Comparison of ENCODE assay signal across 15 cellular contexts in the genomic region with DNA sequence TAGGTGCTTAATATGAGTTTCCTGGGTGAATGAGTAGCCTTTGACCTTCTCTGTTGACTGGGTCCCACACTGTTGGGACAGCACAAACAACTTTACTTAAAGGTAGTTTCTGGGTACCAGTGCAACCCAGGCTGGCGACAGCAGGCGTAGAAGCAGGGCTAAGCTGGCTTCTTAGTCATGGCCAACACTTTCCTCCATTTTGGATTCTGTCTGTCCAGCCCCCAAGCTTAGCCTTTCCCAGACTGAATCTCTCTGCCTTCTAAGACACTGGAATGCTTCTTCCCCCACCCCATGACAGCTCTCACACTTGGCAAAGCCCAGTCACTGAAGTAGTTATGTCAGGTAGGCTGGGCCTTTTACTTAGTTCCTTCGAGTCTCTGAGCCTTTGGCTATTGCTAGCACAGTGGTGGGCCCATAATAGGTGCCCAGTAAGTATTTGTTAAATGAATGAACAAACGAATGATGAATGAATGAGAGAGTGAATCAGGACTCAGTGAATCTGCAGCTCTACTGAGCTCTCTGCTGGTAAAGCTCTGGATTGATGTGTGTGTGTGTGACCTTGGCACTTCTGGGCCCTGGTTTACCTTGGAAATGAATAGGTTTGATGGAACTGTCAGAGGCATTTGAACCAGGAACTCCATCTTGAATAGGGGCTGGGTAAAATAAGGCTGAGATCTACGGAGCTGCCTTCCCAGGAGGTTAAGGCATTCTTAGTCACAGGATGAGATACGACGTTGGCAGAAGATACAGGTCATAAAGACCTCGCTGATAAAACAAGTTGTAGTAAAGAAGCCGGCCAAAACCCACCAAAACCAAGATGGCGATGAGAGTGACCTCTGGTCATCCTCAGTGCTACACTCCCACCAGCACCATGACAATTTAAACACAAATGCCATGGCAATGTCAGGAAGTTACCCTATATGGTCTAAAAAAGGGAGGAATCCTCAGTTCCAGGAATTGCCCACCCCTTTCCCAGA. TPM values are rescaled to one million over a fixed set of nuclear protein-coding genes. Genes with fewer than 3 reads are reported as not detected.
DNase-seq lines count a peak whose midpoint lies in the region; ATAC-seq and TF ChIP-seq lines count a peak whose summit lies in the region.
"Had no signal": no experiment of that assay in that cellular context is flagged by ENCODE, and none has a peak within 500 bp of the region (broad histone marks: within the 10 kb centered on the region; RNA-seq: fewer than 3 reads in every experiment).

No MANE protein-coding gene starts in this region.

- no peak for ATAC-seq in Right ventricle myocardium inferior
- no peak for ATAC-seq in T-cell (replicated peaks in 1 of 4)
- ATAC-seq in HG03354 (IDR thresholded peaks at IDR 0.05; ENCODE audit: poor library complexity, severe bottlenecking, unreplicated experiment): no peak
- ATAC-seq: stimulated activated naive CD8-positive, alpha-beta T cell treated with anti-CD3 and anti-CD28 coated beads, Interleukin-15, amount 100 ng/mL, for 72 hours had no signal

- 90% methylated on average over 10 of the region's 10 CpGs for WGBS in thymus

- H3K36me3 ChIP-seq in cardiac muscle cell (no peaks in the 10 kb centered on the region), iPS-18a (ENCODE audit: control insufficient read depth, low read depth, low read length) (no peaks in the 10 kb centered on the region), thymus (ENCODE audit: control insufficient read depth, insufficient read depth) (no peaks in the 10 kb centered on the region)
- H3K36me3 ChIP-seq: left ventricle myocardium inferior had no signal

- no peaks in the 10 kb centered on the region for H3K9me3 Mint-ChIP-seq in T-cell
- H3K9me3 Mint-ChIP-seq: stimulated activated naive CD8-positive, alpha-beta T cell treated with anti-CD3 and anti-CD28 coated beads, Interleukin-15, amount 100 ng/mL, for 72 hours had no signal

- no peaks in the 10 kb centered on the region for H3K27me3 Mint-ChIP-seq in T-cell
- H3K27me3 Mint-ChIP-seq: stimulated activated naive CD8-positive, alpha-beta T cell treated with anti-CD3 and anti-CD28 coated beads, Interleukin-15, amount 100 ng/mL, for 72 hours had no signal

- peak overlapping the region; percentile 35 for H3K9ac ChIP-seq in iPS-18a (ENCODE audit: low read length)

- no peaks in the 10 kb centered on the region for H3K36me3 Mint-ChIP-seq in T-cell

- H3K27ac ChIP-seq in cardiac muscle cell (peak overlapping the region; percentile 67), iPS-18a (ENCODE audit: low read length) (no peak overlapping the region), thymus (ENCODE audit: low read depth) (peak overlapping the region; percentile 31)
- H3K27ac ChIP-seq: left ventricle myocardium inferior had no signal

- H3K9me3 ChIP-seq in cardiac muscle cell (ENCODE audit: low read depth): no peaks in the 10 kb centered on the region
- H3K9me3 ChIP-seq in iPS-18a (ENCODE audit: control insufficient read depth, low read depth, low read length): no peaks in the 10 kb centered on the region
- H3K9me3 ChIP-seq in thymus (ENCODE audit: control insufficient read depth): no peaks in the 10 kb centered on the region
- H3K9me3 ChIP-seq: left ventricle myocardium inferior had no signal

- H3K4me1 ChIP-seq in cardiac muscle cell (ENCODE audit: low read depth): peaks cover 22% of the 10 kb centered on the region
- H3K4me1 ChIP-seq in iPS-18a (ENCODE audit: control insufficient read depth, low read depth, low read length): peaks cover 35% of the 10 kb centered on the region
- peaks cover 80% of the 10 kb centered on the region for H3K4me1 ChIP-seq in thymus (ENCODE audit: control insufficient read depth, insufficient read depth, low read length)

- CTCF ChIA-PET in T-cell (lab: Charles Lee): interaction anchor here in 1 of 2 donors (0.7 to 1.2 kb wide), 2 partner anchors 16 to 36 kb away, joined by 4 read pairs; no protein-coding TSS in a partner anchor

- POLR2A ChIA-PET in T-cell (lab: Charles Lee): interaction anchor here (0.6 to 0.7 kb wide), 2 partner anchors 41 to 55 kb away, joined by 5 read pairs; no protein-coding TSS in a partner anchor

- no peak overlapping the region for H3K4me3 ChIP-seq in cardiac muscle cell
- H3K4me3 ChIP-seq in iPS-18a (ENCODE audit: low read length): no peak overlapping the region
- H3K4me3 ChIP-seq in thymus (ENCODE audit: low read length): no peak overlapping the region
- H3K4me3 ChIP-seq: left ventricle myocardium inferior had no signal

- H3K27ac Mint-ChIP-seq in T-cell: peak overlapping the region; percentile 29 to 66

- no peak for TF ChIP-seq CTCF in cardiac muscle cell (IDR thresholded peaks at IDR 0.05; ENCODE audit: low read depth, low read length)

- H3K4me1 Mint-ChIP-seq in T-cell: peaks cover 91 to 95% (median 94%) of the 10 kb centered on the region in 3 donors

- H3K27me3 ChIP-seq in cardiac muscle cell (no peaks in the 10 kb centered on the region), iPS-18a (ENCODE audit: control insufficient read depth, insufficient read depth, low read length) (no peaks in the 10 kb centered on the region), thymus (ENCODE audit: control insufficient read depth, insufficient read depth) (no peaks in the 10 kb centered on the region)

- intact Hi-C loops in Right ventricle myocardium inferior (cut with DNase I): no loop called here

- peak overlapping the region in 1 of 3 donors; percentile 18 for H3K4me3 Mint-ChIP-seq in T-cell

- DNase-seq in cardiac muscle cell (ENCODE audit: low read depth in 1 of 2, low spot score in 1 of 2): no peak
- DNase-seq in Right ventricle myocardium inferior (ENCODE audit: missing footprints): no peak
- no peak for DNase-seq in T-cell
- DNase-seq in SKM-1 treated with dmso at 0.1 percent for 144 hours (lab: John Stamatoyannopoulos, UW; ENCODE audit: unreplicated experiment): no peak
- no peak for DNase-seq in COLO829 (ENCODE audit: low spot score)
- DNase-seq: anterior cingulate cortex; COR-L47; foreskin melanocyte; left ventricle myocardium inferior; NCI-H2107; stimulated activated CD4-positive, alpha-beta T cell treated with anti-CD3 and anti-CD28 coated beads, Interleukin-12 subunit alpha, Interleukin-12 subunit beta, amount 100 ng/mL, for 4 hours; stimulated activated naive CD8-positive, alpha-beta T cell treated with anti-CD3 and anti-CD28 coated beads, Interleukin-15, amount 100 ng/mL, for 72 hours had no signal

RNA-seq across cellular contexts. Expression of a gene that starts 37.4 kb away (rescaled TPM):
- total RNA-seq in cardiac muscle cell (698 and 784 TPM in 2 replicates), Right ventricle myocardium inferior (90.3 TPM), T-cell (10 to 100 TPM; 20.7 to 99.7 (median 81.3) TPM)
- polyA plus RNA-seq in cardiac muscle cell (703 and 1,027 TPM in 2 replicates), thymus (131 TPM)
